In the genomic region with DNA sequence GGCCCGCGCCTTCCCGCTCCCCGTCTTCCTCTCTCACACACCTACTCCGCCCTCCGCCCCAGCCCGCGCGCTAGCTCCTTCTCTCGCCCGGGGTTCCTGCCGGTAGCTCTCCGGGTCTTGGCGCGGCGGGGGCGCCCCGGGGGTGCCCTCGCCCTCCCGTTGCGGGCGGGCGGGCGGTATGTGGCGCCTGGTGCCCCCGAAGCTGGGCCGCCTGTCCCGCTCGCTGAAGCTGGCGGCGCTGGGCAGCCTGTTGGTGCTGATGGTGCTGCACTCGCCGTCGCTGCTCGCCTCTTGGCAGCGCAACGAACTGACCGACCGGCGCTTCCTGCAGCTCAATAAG, we compare ENCODE assay signal across 8 cellular contexts. TPM values are rescaled to one million over a fixed set of nuclear protein-coding genes. Genes with fewer than 3 reads are reported as not detected.
DNase-seq lines count a peak whose midpoint lies in the region; TF ChIP-seq lines count a peak whose summit lies in the region.

No MANE protein-coding gene starts in this region.

- TF ChIP-seq CTCF in hepatocyte (IDR thresholded peaks at IDR 0.05; ENCODE audit: poor library complexity) (no peak), smooth muscle cell (IDR thresholded peaks at IDR 0.05; ENCODE audit: borderline replicate concordance, insufficient read depth, poor library complexity, severe bottlenecking) (no peak)

- no peaks in the 10 kb centered on the region for H4K20me1 ChIP-seq in hepatocyte (ENCODE audit: insufficient read depth, poor library complexity, severe bottlenecking)
- H4K20me1 ChIP-seq in smooth muscle cell (ENCODE audit: low read depth): peaks cover 30% of the 10 kb centered on the region

- H3F3A ChIP-seq in smooth muscle cell (ENCODE audit: low read depth): no peaks in the 10 kb centered on the region

- H3K9me3 Mint-ChIP-seq in activated naive CD4-positive, alpha-beta T cell treated with anti-CD3 and anti-CD28 coated beads, Interleukin-2, amount 50 U/mL, for 24 hours: no peaks in the 10 kb centered on the region

- H3K4me1 ChIP-seq in hepatocyte (ENCODE audit: insufficient read depth) (peaks cover 19% of the 10 kb centered on the region), smooth muscle cell (ENCODE audit: low read depth) (peaks cover 34% of the 10 kb centered on the region)

- H2AFZ ChIP-seq in hepatocyte (peak overlapping the region; percentile 74), smooth muscle cell (ENCODE audit: low read depth) (peak overlapping the region; percentile 16)

- H3K4me2 ChIP-seq in hepatocyte (peak overlapping the region; percentile 73), smooth muscle cell (peak overlapping the region; percentile 94)

- H3K4me1 Mint-ChIP-seq in activated naive CD4-positive, alpha-beta T cell treated with anti-CD3 and anti-CD28 coated beads, Interleukin-2, amount 50 U/mL, for 24 hours: peaks cover 39% of the 10 kb centered on the region

- H3K27me3 ChIP-seq in hepatocyte (no peaks in the 10 kb centered on the region), smooth muscle cell (ENCODE audit: low read depth) (no peaks in the 10 kb centered on the region)

- no peaks in the 10 kb centered on the region for H3K9me2 ChIP-seq in hepatocyte (replicated peaks; ENCODE audit: insufficient read depth)

- peak overlapping the region; percentile 99 for H3K4me3 Mint-ChIP-seq in activated naive CD4-positive, alpha-beta T cell treated with anti-CD3 and anti-CD28 coated beads, Interleukin-2, amount 50 U/mL, for 24 hours

- H3K4me3 ChIP-seq in hepatocyte (peak overlapping the region; percentile 87), smooth muscle cell (peak overlapping the region; percentile 94)

- WGBS in hepatocyte (ENCODE audit: low lambda C conversion rate, missing lambda C conversion rate): under 1% methylated on average over 22 of the region's 40 CpGs
- 1% methylated on average over 24 of the region's 40 CpGs for WGBS in smooth muscle cell (ENCODE audit: low lambda C conversion rate)

- DNase-seq in NCI-H146 treated with DMSO at 0.1 percent for 48 hours (lab: John Stamatoyannopoulos, UW; ENCODE audit: unreplicated experiment): peak; percentile 84
- DNase-seq in NCI-H146 (lab: John Stamatoyannopoulos, UW): no peak
- DNase-seq in hepatocyte (ENCODE audit: low spot score): no peak
- peak; percentile 68 for DNase-seq in smooth muscle cell (lab: John Stamatoyannopoulos, UW; ENCODE audit: unreplicated experiment)
- DNase-seq in stimulated activated CD4-positive, alpha-beta T cell treated with anti-CD3 and anti-CD28 coated beads, Interleukin-4, amount 100 ng/mL, for 4 hours: no peak
- DNase-seq in NCI-H1436 (lab: John Stamatoyannopoulos, UW): no peak
- DNase-seq in activated CD4-positive, alpha-beta T cell treated with anti-CD3 and anti-CD28 coated beads for 4 hours: no peak

- no peaks in the 10 kb centered on the region for H3K27me3 Mint-ChIP-seq in activated naive CD4-positive, alpha-beta T cell treated with anti-CD3 and anti-CD28 coated beads, Interleukin-2, amount 50 U/mL, for 24 hours

- H3K27ac ChIP-seq in hepatocyte: peak overlapping the region; percentile 93
- peak overlapping the region; percentile 97 for H3K27ac ChIP-seq in smooth muscle cell (ENCODE audit: low read depth)

- peak overlapping the region; percentile 95 for H3K9ac ChIP-seq in smooth muscle cell (ENCODE audit: low read depth)

- H3K79me2 ChIP-seq in hepatocyte (peaks cover 45% of the 10 kb centered on the region), smooth muscle cell (ENCODE audit: low read depth) (peaks cover 55% of the 10 kb centered on the region)

- H3K36me3 ChIP-seq in hepatocyte (replicated peaks; ENCODE audit: insufficient read depth, low read depth) (no peaks in the 10 kb centered on the region), smooth muscle cell (ENCODE audit: low read depth) (no peaks in the 10 kb centered on the region)

- no peaks in the 10 kb centered on the region for H3K36me3 Mint-ChIP-seq in activated naive CD4-positive, alpha-beta T cell treated with anti-CD3 and anti-CD28 coated beads, Interleukin-2, amount 50 U/mL, for 24 hours

- H3K9me3 ChIP-seq in hepatocyte (ENCODE audit: low read depth): no peaks in the 10 kb centered on the region
- no peaks in the 10 kb centered on the region for H3K9me3 ChIP-seq in smooth muscle cell (replicated peaks; ENCODE audit: low read depth)

- H3K27ac Mint-ChIP-seq in activated naive CD4-positive, alpha-beta T cell treated with anti-CD3 and anti-CD28 coated beads, Interleukin-2, amount 50 U/mL, for 24 hours: peak overlapping the region; percentile 95

RNA-seq across cellular contexts. Expression of gene DIPK2A, which starts 0.5 kb away (rescaled TPM):
- total RNA-seq in hepatocyte (87.2 and 90.8 TPM in 2 replicates), smooth muscle cell (133 and 167 TPM in 2 replicates)
- polyA plus RNA-seq in hepatocyte (45.8 and 46.1 TPM in 2 replicates), smooth muscle cell (48.9 and 67.8 TPM in 2 replicates)

Comparison
In these comparisons a context has a peak if more than half of its experiments do, and no peak if none do; other contexts are left out.
1. DNase-seq: peak in NCI-H146 treated with DMSO at 0.1 percent for 48 hours (single experiment) and smooth muscle cell (single experiment); none in NCI-H146 (single experiment), hepatocyte (single experiment), stimulated activated CD4-positive, alpha-beta T cell treated with anti-CD3 and anti-CD28 coated beads, Interleukin-4, amount 100 ng/mL, for 4 hours (0 of 2), NCI-H1436 (single experiment) and activated CD4-positive, alpha-beta T cell treated with anti-CD3 and anti-CD28 coated beads for 4 hours (0 of 2).